In the genomic region with DNA sequence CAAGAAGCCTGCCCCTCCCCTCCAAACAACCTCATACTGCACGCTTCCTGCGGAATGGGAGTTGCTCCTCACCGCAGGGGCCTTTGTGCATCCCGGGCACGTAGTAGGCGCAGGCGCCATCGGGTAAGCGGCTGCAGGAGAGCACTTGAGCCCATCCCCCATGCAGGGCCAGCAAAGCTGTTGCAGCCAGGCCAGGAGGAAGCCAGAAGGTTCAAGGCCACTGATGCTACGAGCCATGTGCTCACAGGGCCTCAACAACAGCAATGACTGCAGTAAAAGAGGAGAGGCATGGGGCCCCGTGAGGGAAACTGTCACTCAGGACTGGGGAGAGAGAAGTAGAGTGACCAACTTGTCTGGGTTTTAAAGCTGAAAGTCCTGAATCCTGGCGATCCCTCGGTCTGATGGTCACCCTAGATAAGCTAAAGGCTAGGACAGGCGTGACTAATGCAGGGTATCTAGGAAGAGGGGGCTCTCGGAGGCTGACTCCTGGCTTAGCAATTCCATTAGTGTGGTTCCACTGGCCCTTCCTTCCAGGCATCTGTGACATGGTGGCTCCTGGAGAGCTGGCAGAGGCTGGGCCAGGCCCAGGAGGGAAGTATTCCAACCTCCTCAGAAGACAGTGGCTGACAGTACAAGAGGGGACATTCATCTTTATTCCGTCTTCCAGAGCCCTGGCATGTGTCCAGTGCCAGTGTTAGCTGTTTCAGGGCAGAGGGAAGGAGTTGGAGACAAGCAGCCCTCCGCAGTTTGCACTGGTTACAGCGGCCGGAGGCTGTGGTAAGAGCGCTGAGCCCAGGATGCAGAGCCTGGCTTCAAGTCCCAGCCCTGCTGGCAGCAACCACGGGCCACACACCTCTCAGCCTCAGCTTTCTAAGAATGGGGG, we compare ENCODE assay signal across 8 cellular contexts. TPM values are rescaled to one million over a fixed set of nuclear protein-coding genes. Genes with fewer than 3 reads are reported as not detected.
DNase-seq lines count a peak whose midpoint lies in the region; ATAC-seq, FAIRE-seq and TF ChIP-seq lines count a peak whose summit lies in the region.

No MANE protein-coding gene starts in this region.

- no peaks in the 10 kb centered on the region for H3K4me1 ChIP-seq in HAP-1

- ATAC-seq in HG03025 (IDR thresholded peaks at IDR 0.05; ENCODE audit: low FRiP score, unreplicated experiment) (no peak), HG03457 (IDR thresholded peaks at IDR 0.05; ENCODE audit: unreplicated experiment) (no peak), GM21423 (IDR thresholded peaks at IDR 0.05; ENCODE audit: unreplicated experiment) (no peak)

- peaks cover 18% of the 10 kb centered on the region for H3K36me3 Mint-ChIP-seq in brain

- H3K9me3 Mint-ChIP-seq in brain: no peaks in the 10 kb centered on the region

- H3K4me3 ChIP-seq in HAP-1: no peak overlapping the region

- in situ Hi-C loops in HAP-1 (cut with MboI; ENCODE audit: low sequenced_read_pairs): no loop called here

- peaks cover 41% of the 10 kb centered on the region for H3K4me1 Mint-ChIP-seq in brain

- FAIRE-seq in HTR-8/SVneo (lab: Jason Lieb, UNC): no peak

- H3K27me3 ChIP-seq in HAP-1 (ENCODE audit: low read depth): no peaks in the 10 kb centered on the region

- H3K9me3 ChIP-seq in HAP-1: no peaks in the 10 kb centered on the region

- no peak overlapping the region for H3K4me3 Mint-ChIP-seq in brain

- no peaks in the 10 kb centered on the region for H3K27me3 Mint-ChIP-seq in brain

- TF ChIP-seq CTCF in brain (conservative IDR thresholded peaks at IDR 0.05): no peak

- DNase-seq in C1 segment of cervical spinal cord (lab: John Stamatoyannopoulos, UW) (peak in 10 of 14 donors; percentile 4 to 49 (median 30)), HTR-8/SVneo (ENCODE audit: insufficient read length, low spot score) (peak; percentile 42), midbrain (lab: John Stamatoyannopoulos, UW) (peak; percentile 30), HAP-1 (ENCODE audit: low spot score in 2 of 2) (no peak)

- H3K27ac Mint-ChIP-seq in brain: peak overlapping the region; percentile 58 to 94 (median 72)

- peaks cover 18% of the 10 kb centered on the region for H3K36me3 ChIP-seq in HAP-1 (replicated peaks)

RNA-seq across cellular contexts. Expression of a gene that starts 20.8 kb away (rescaled TPM):
- 40.1 TPM for polyA plus RNA-seq in brain (ENCODE audit: insufficient read depth, low read depth, low replicate concordance)

RNA-seq across cellular contexts. Expression of a gene that starts 35.3 kb away (rescaled TPM):
- 3.5 TPM for polyA plus RNA-seq in brain (ENCODE audit: insufficient read depth, low read depth, low replicate concordance)

Comparison
In these comparisons a context has a peak if more than half of its experiments do, and no peak if none do; other contexts are left out.
1. DNase-seq: peak in C1 segment of cervical spinal cord (10 of 14), HTR-8/SVneo (single experiment) and midbrain (single experiment); none in HAP-1 (0 of 2).